27 cellular contexts compared by ENCODE assay signal in the genomic region with DNA sequence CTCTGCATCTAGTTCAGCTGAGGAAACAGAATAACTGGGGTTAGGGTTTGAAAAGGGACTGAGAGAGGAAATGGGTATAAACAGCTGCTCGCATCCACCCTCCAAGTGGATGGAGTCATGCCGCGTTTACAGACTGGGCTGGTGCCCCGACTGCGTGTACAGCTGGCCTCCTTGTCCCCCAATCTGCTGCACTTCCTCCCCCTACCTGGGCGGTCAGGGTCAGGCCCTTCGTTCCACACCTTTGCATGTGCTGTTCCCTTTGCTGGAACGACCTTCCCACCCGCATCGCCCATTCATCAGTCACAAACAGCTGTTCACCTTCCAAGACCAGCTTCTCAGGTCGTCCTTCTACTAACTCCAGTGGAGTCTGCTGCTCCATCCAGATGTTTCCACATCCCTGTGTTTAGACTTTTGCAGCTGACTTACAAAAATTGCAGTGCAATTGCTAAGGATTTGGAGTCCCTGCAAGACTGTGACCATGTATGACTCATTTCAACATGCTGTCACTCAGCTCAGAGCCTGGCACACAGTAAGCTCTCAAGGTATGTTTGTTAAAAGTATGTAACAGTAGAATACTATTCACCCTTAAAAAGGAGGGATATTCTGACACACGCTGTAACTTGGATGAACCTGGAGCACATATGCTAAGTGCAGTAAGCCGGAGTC.
A peak's percentile ranks its signal among the peaks of the same experiment; 100 is the strongest.
DNase-seq lines count a peak whose midpoint lies in the region; ATAC-seq and TF ChIP-seq lines count a peak whose summit lies in the region.
"Had no signal": no experiment of that assay in that cellular context is flagged by ENCODE, and none has a peak within 500 bp of the region (broad histone marks: within the 10 kb centered on the region; RNA-seq: fewer than 3 reads in every experiment).

No MANE protein-coding gene starts in this region.

- no peaks in the 10 kb centered on the region for H3K9me2 ChIP-seq in GM23248 (ENCODE audit: insufficient read depth)

- H3K27me3 ChIP-seq in GM23248 (replicated peaks; ENCODE audit: insufficient read depth) (no peaks in the 10 kb centered on the region), lung (ENCODE audit: control insufficient read depth, insufficient read depth) (no peaks in the 10 kb centered on the region), HAP-1 (ENCODE audit: low read depth) (no peaks in the 10 kb centered on the region)
- H3K27me3 ChIP-seq: heart right ventricle, vagina had no signal

- H3K4me1 ChIP-seq in GM23248 (ENCODE audit: insufficient read depth) (no peaks in the 10 kb centered on the region), lung (ENCODE audit: control insufficient read depth in 2 of 2, insufficient read depth in 2 of 2, low read length in 2 of 2) (peaks cover 0 to 6% of the 10 kb centered on the region in 2 donors), HAP-1 (no peaks in the 10 kb centered on the region)

- no peak overlapping the region for H3K4me3 Mint-ChIP-seq in CD14-positive monocyte
- no peak overlapping the region for H3K4me3 Mint-ChIP-seq in dendritic cell treated with granulocyte-macrophage colony-stimulating factor and Interleukin-4, amounts not matched to agents 40 ng/mL and 50 ng/mL, for 4 days
- H3K4me3 Mint-ChIP-seq in stimulated activated naive B cell treated with anti-CD40 and anti-IgM and Interleukin-4, amounts not matched to agents 10 μg/mL and 1 μg/mL and 100 μg/mL, for 72 hours, result no peak overlapping the region
- H3K4me3 Mint-ChIP-seq: neural crest cell; stimulated activated memory B cell treated with anti-CD40 and anti-IgM and Interleukin-4, amounts not matched to agents 10 μg/mL and 1 μg/mL and 100 μg/mL, for 72 hours had no signal

- H3K36me3 Mint-ChIP-seq in CD14-positive monocyte, result peaks cover 53 to 66% of the 10 kb centered on the region in 2 donors
- peaks cover 69% of the 10 kb centered on the region for H3K36me3 Mint-ChIP-seq in dendritic cell treated with granulocyte-macrophage colony-stimulating factor and Interleukin-4, amounts not matched to agents 40 ng/mL and 50 ng/mL, for 4 days (ENCODE audit: low read depth)
- peaks cover 48 to 59% of the 10 kb centered on the region in 2 donors for H3K36me3 Mint-ChIP-seq in stimulated activated naive B cell treated with anti-CD40 and anti-IgM and Interleukin-4, amounts not matched to agents 10 μg/mL and 1 μg/mL and 100 μg/mL, for 72 hours

- H2AFZ ChIP-seq in GM23248, result no peak overlapping the region

- peaks cover 28% of the 10 kb centered on the region for H3K4me1 Mint-ChIP-seq in CD14-positive monocyte
- H3K4me1 Mint-ChIP-seq in dendritic cell treated with granulocyte-macrophage colony-stimulating factor and Interleukin-4, amounts not matched to agents 40 ng/mL and 50 ng/mL, for 4 days (ENCODE audit: low read depth), result peaks cover 38% of the 10 kb centered on the region
- H3K4me1 Mint-ChIP-seq in stimulated activated naive B cell treated with anti-CD40 and anti-IgM and Interleukin-4, amounts not matched to agents 10 μg/mL and 1 μg/mL and 100 μg/mL, for 72 hours, result peaks cover 14 to 30% of the 10 kb centered on the region in 2 donors
- H3K4me1 Mint-ChIP-seq: neural crest cell had no signal

- DNase-seq in CD14-positive monocyte (ENCODE audit: low spot score) (no peak), GM23248 (peak; percentile 14), lung (ENCODE audit: low spot score) (peak; percentile 22), caudate nucleus (lab: John Stamatoyannopoulos, UW) (no peak), DMS79 treated with DMSO at 0.1 percent for 48 hours (lab: John Stamatoyannopoulos, UW) (no peak), HAP-1 (ENCODE audit: low spot score in 2 of 2) (no peak)
- no peak for DNase-seq in stimulated activated naive B cell treated with anti-CD40 and anti-IgM and Interleukin-4, amounts not matched to agents 10 μg/mL and 1 μg/mL and 100 μg/mL, for 72 hours
- DNase-seq: DMS 273 treated with DMSO at 0.1 percent for 48 hours; effector CD8-positive, alpha-beta T cell; GDM1; H7; NCI-H1092; NCI-H2029 treated with DMSO at 0.1 percent for 48 hours; NCI-H226; NCI-H748 treated with DMSO at 0.1 percent for 48 hours; psoas muscle; stimulated activated CD4-positive, alpha-beta T cell treated with anti-CD3 and anti-CD28 coated beads, Interleukin-1b, Interleukin-23, amount 100 ng/mL, for 48 hours had no signal

- H3K4me3 ChIP-seq in GM23248, result no peak overlapping the region
- H3K4me3 ChIP-seq in lung, result no peak overlapping the region
- H3K4me3 ChIP-seq in HAP-1, result no peak overlapping the region
- H3K4me3 ChIP-seq: heart right ventricle, psoas muscle, skin epidermis, vagina had no signal

- H3K27me3 Mint-ChIP-seq in CD14-positive monocyte (ENCODE audit: low read depth in 3 of 3), result no peaks in the 10 kb centered on the region
- no peaks in the 10 kb centered on the region for H3K27me3 Mint-ChIP-seq in dendritic cell treated with granulocyte-macrophage colony-stimulating factor and Interleukin-4, amounts not matched to agents 40 ng/mL and 50 ng/mL, for 4 days
- no peaks in the 10 kb centered on the region for H3K27me3 Mint-ChIP-seq in stimulated activated naive B cell treated with anti-CD40 and anti-IgM and Interleukin-4, amounts not matched to agents 10 μg/mL and 1 μg/mL and 100 μg/mL, for 72 hours
- H3K27me3 Mint-ChIP-seq: stimulated activated memory B cell treated with anti-CD40 and anti-IgM and Interleukin-4, amounts not matched to agents 10 μg/mL and 1 μg/mL and 100 μg/mL, for 72 hours had no signal

- H3K36me3 ChIP-seq in GM23248 (ENCODE audit: low read depth) (no peaks in the 10 kb centered on the region; the same call in 1 of the 2 replicates), lung (ENCODE audit: control insufficient read depth in 2 of 2, insufficient read depth in 2 of 2, low read length in 2 of 2) (peaks cover 0 to 10% of the 10 kb centered on the region in 2 donors), HAP-1 (replicated peaks) (no peaks in the 10 kb centered on the region; the same call in 1 of the 2 replicates)

- H3K9ac ChIP-seq in GM23248, result no peak overlapping the region
- H3K9ac ChIP-seq: KMS-11 had no signal

- 89 to 90% methylated on average over 13 of the region's 13 CpGs for WGBS in GM23248 (ENCODE audit: low coverage in 1 of 2, low lambda C conversion rate in 2 of 2, missing lambda C conversion rate in 2 of 2), 2 experiments
- 81 to 92% methylated on average over 13 of the region's 13 CpGs for WGBS in lung, 2 donors

- no peaks in the 10 kb centered on the region for H4K20me1 ChIP-seq in GM23248 (ENCODE audit: insufficient read depth)

- no peaks in the 10 kb centered on the region for H3F3A ChIP-seq in GM23248 (ENCODE audit: insufficient read depth)

- H3K27ac Mint-ChIP-seq in CD14-positive monocyte, result peak overlapping the region in 6 of 7 donors; percentile 17 to 98 (median 84)
- peak overlapping the region; percentile 60 for H3K27ac Mint-ChIP-seq in dendritic cell treated with granulocyte-macrophage colony-stimulating factor and Interleukin-4, amounts not matched to agents 40 ng/mL and 50 ng/mL, for 4 days
- H3K27ac Mint-ChIP-seq in stimulated activated naive B cell treated with anti-CD40 and anti-IgM and Interleukin-4, amounts not matched to agents 10 μg/mL and 1 μg/mL and 100 μg/mL, for 72 hours, result no peak overlapping the region
- H3K27ac Mint-ChIP-seq: stimulated activated memory B cell treated with anti-CD40 and anti-IgM and Interleukin-4, amounts not matched to agents 10 μg/mL and 1 μg/mL and 100 μg/mL, for 72 hours had no signal

- no peak for ATAC-seq in lung (ENCODE audit: insufficient read depth, low FRiP score)
- no peak for ATAC-seq in stimulated activated naive B cell treated with anti-CD40 and anti-IgM and Interleukin-4, amounts not matched to agents 10 μg/mL and 1 μg/mL and 100 μg/mL, for 72 hours (replicated peaks)
- ATAC-seq: activated naive CD4-positive, alpha-beta T cell treated with anti-CD3 and anti-CD28 coated beads, Interleukin-2, amount 50 U/mL, for 72 hours; heart right ventricle; left lobe of liver; stimulated activated memory B cell treated with anti-CD40 and anti-IgM and Interleukin-4, amounts not matched to agents 10 μg/mL and 1 μg/mL and 100 μg/mL, for 72 hours had no signal

- TF ChIP-seq CTCF in CD14-positive monocyte (IDR thresholded peaks at IDR 0.05) (no peak), lung (IDR thresholded peaks at IDR 0.05; ENCODE audit: control extremely low read depth, extremely low read depth) (no peak)

- H3K9me3 ChIP-seq in GM23248 (ENCODE audit: low read depth) (no peaks in the 10 kb centered on the region), lung (ENCODE audit: control insufficient read depth in 2 of 2, insufficient read depth in 1 of 2, low read length in 1 of 2) (no peaks in the 10 kb centered on the region), HAP-1 (peaks cover 3% of the 10 kb centered on the region; the same call in 1 of the 2 replicates)
- H3K9me3 ChIP-seq: heart right ventricle, psoas muscle, vagina had no signal

- intact Hi-C loops in CD14-positive monocyte (cut with micrococcal nuclease), result no loop called here
- intact Hi-C loops in dendritic cell treated with granulocyte-macrophage colony-stimulating factor and Interleukin-4, amounts not matched to agents 40 ng/mL and 50 ng/mL, for 4 days (cut with micrococcal nuclease), result no loop called here

- no peak overlapping the region for H3K27ac ChIP-seq in GM23248
- H3K27ac ChIP-seq in lung (ENCODE audit: low read depth in 1 of 2, low read length in 1 of 2), result no peak overlapping the region
- no peak overlapping the region for H3K27ac ChIP-seq in caudate nucleus (ENCODE audit: low read depth, low read length)
- H3K27ac ChIP-seq: C4-2B, heart right ventricle, KMS-11, psoas muscle, skin epidermis, vagina had no signal

- peaks cover 7 to 14% (median 10%) of the 10 kb centered on the region in 7 donors for H3K9me3 Mint-ChIP-seq in CD14-positive monocyte
- H3K9me3 Mint-ChIP-seq in dendritic cell treated with granulocyte-macrophage colony-stimulating factor and Interleukin-4, amounts not matched to agents 40 ng/mL and 50 ng/mL, for 4 days, result peaks cover 13% of the 10 kb centered on the region
- peaks cover 3 to 7% of the 10 kb centered on the region in 2 donors for H3K9me3 Mint-ChIP-seq in stimulated activated naive B cell treated with anti-CD40 and anti-IgM and Interleukin-4, amounts not matched to agents 10 μg/mL and 1 μg/mL and 100 μg/mL, for 72 hours
- H3K9me3 Mint-ChIP-seq: stimulated activated memory B cell treated with anti-CD40 and anti-IgM and Interleukin-4, amounts not matched to agents 10 μg/mL and 1 μg/mL and 100 μg/mL, for 72 hours had no signal

- H3K79me2 ChIP-seq in GM23248 (ENCODE audit: insufficient read depth), result no peaks in the 10 kb centered on the region

- in situ Hi-C loops in GM23248 (cut with MboI), result no loop called here
- in situ Hi-C loops in HAP-1 (cut with MboI; ENCODE audit: low sequenced_read_pairs), result no loop called here

- no peak overlapping the region for H3K4me2 ChIP-seq in GM23248 (ENCODE audit: unreplicated experiment)
- H3K4me2 ChIP-seq: KMS-11 had no signal

Comparison
In these comparisons a context has a peak if more than half of its experiments do, and no peak if none do; other contexts are left out.
1. DNase-seq: peak in GM23248 (single experiment) and lung (single experiment); none in CD14-positive monocyte (single experiment), caudate nucleus (0 of 61), DMS79 treated with DMSO at 0.1 percent for 48 hours (single experiment), stimulated activated naive B cell treated with anti-CD40 and anti-IgM and Interleukin-4, amounts not matched to agents 10 μg/mL and 1 μg/mL and 100 μg/mL, for 72 hours (single experiment) and HAP-1 (0 of 2).